16 cellular contexts compared by ENCODE assay signal in genomic region chr16:30930160-30930571, GRCh38. TPM values are rescaled to one million over a fixed set of nuclear protein-coding genes. Genes with fewer than 3 reads are reported as not detected.
"Had no signal": no experiment of that assay in that cellular context is flagged by ENCODE, and none has a peak within 500 bp of the region (broad histone marks: within the 10 kb centered on the region; RNA-seq: fewer than 3 reads in every experiment).

No MANE protein-coding gene starts in this region.

- H3K27ac ChIP-seq: colonic mucosa, neutrophil, thoracic aorta, transverse colon had no signal

- FAIRE-seq: keratinocyte had no signal

- H3K4me3 ChIP-seq: colonic mucosa, mucosa of descending colon, smooth muscle cell, thoracic aorta, transverse colon had no signal

- ATAC-seq: left colon; mucosa of descending colon; naive thymus-derived CD8-positive, alpha-beta T cell; stimulated activated effector memory CD8-positive, alpha-beta T cell treated with anti-CD3 and anti-CD28 coated beads, Interleukin-12 subunit alpha, Interleukin-12 subunit beta, amount 100 ng/mL, for 72 hours had no signal

- H3K4me2 ChIP-seq: smooth muscle cell had no signal

- H3K4me1 ChIP-seq: colonic mucosa had no signal

- H3K9me3 ChIP-seq: colonic mucosa, mucosa of descending colon, neutrophil, thoracic aorta, transverse colon had no signal

- H3K36me3 ChIP-seq: colonic mucosa had no signal

- H3K27me3 ChIP-seq: colonic mucosa, neutrophil, transverse colon had no signal

- DNase-seq: cerebellar nuclear complex; colonic mucosa; effector CD4-positive, alpha-beta T cell; foreskin melanocyte; left colon; mucosa of descending colon; naive thymus-derived CD8-positive, alpha-beta T cell; stimulated activated CD4-positive, alpha-beta T cell treated with anti-CD3 and anti-CD28 coated beads, Interleukin-4, amount 100 ng/mL, for 1 hour; stimulated activated CD8-positive, alpha-beta memory T cell treated with anti-CD3 and anti-CD28 coated beads, Interleukin-4, amount 100 ng/mL, for 48 hours; transverse colon had no signal

RNA-seq across cellular contexts. Expression of gene CTF1, which starts 33.8 kb away (rescaled TPM):
- polyA plus RNA-seq: neural cell had no signal
